In the genomic region with DNA sequence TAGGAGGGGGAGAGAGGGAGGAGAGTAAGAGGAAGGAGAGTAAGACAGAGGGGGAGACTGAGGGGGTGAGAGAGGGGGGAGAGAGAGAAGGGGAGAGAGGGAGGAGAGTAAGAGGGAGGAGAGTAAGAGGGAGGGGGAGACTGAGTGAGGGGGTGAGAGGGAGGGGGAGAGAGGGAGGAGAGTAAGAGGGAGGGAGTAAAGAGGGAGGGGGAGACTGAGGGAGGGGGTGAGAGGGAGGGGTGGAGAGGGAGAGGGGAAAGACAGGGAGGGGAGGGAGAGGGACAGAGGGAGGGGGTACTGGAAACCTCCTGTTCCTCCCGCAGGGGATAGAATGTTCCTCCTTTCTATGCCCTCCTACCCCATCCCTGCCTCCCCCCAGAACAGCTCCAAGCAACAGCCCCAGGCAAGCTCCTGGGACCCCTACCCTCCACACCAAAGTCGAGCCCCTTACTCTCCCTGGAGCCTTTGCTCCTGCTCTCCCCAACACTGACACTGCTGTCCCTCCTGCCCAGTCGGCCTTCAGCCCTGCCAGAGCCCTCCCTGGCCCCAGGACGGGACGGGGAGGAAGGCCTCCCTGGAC, we compare ENCODE assay signal across 10 cellular contexts. TPM values are rescaled to one million over a fixed set of nuclear protein-coding genes. Genes with fewer than 3 reads are reported as not detected.
DNase-seq lines count a peak whose midpoint lies in the region; ATAC-seq and TF ChIP-seq lines count a peak whose summit lies in the region.
"Not testable (repeated sequence)": the region's sequence is repeated elsewhere in the genome, so short reads cannot be mapped to it uniquely, and the experiment has no call there.
"Had no signal": no experiment of that assay in that cellular context is flagged by ENCODE, and none has a peak within 500 bp of the region (broad histone marks: within the 10 kb centered on the region; RNA-seq: fewer than 3 reads in every experiment).

No MANE protein-coding gene starts in this region.

- WGBS in body of pancreas, 2 donors = 5 to 14% methylated on average over 2 to 4 of the region's 5 CpGs
- WGBS in ovary, 3 donors = 4 to 6% (median 4%) methylated on average over 5 of the region's 5 CpGs

- not testable (repeated sequence) for H3K4me1 ChIP-seq in BLaER1 treated with 17β-estradiol and CSF1 and Interleukin-3, amounts not matched to agents 10 nM and 100 nM; body of pancreas; fibroblast of lung (ENCODE audit: control insufficient read depth, extremely low read depth, insufficient read depth, low read length); ovary (ENCODE audit: insufficient read depth)

- peak overlapping the region in 7 of 11 experiments; percentile 54 to 79 (median 61); a peak in 12 of 22 replicates for H3K4me2 ChIP-seq in BLaER1 treated with 17β-estradiol and CSF1 and Interleukin-3, amounts not matched to agents 10 nM and 100 nM
- H3K4me2 ChIP-seq in fibroblast of lung (ENCODE audit: extremely low read depth, insufficient read depth, low read length) = peak overlapping the region; percentile 71

- not testable (repeated sequence) for H3K9me3 Mint-ChIP-seq in HFFc6

- H3K9me3 ChIP-seq in BLaER1 treated with 17β-estradiol and CSF1 and Interleukin-3, amounts not matched to agents 10 nM and 100 nM (replicated peaks in 1 of 11); body of pancreas; fibroblast of lung (ENCODE audit: control insufficient read depth, insufficient read depth, low read depth, low read length); ovary: not testable (repeated sequence)

- 0 out of 20 replicates have a peak overlapping the region, but pooled peaks of 2 of the 10 experiments have one; percentile 7 to 29 for H3K4me3 ChIP-seq in BLaER1 treated with 17β-estradiol and CSF1 and Interleukin-3, amounts not matched to agents 10 nM and 100 nM
- not testable (repeated sequence) for H3K4me3 ChIP-seq in body of pancreas
- H3K4me3 ChIP-seq in fibroblast of lung (replicated peaks in 1 of 4; ENCODE audit: control extremely low read depth in 1 of 4, insufficient read depth in 1 of 4, low read depth in 3 of 4, low read length in 4 of 4) (peak overlapping the region in 2 of 4 experiments; percentile 15 to 37), kidney epithelial cell (ENCODE audit: low read depth, low read length) (peak overlapping the region; percentile 26), ovary (peak overlapping the region; percentile 26)

- peak overlapping the region; percentile 69 for H3K27ac Mint-ChIP-seq in HFFc6

- not testable (repeated sequence) for H3K36me3 Mint-ChIP-seq in HFFc6 (ENCODE audit: low read depth)

- intact Hi-C loops in body of pancreas (cut with DNase I); ovary (cut with DNase I): not testable (repeated sequence)

- H2AFZ ChIP-seq in fibroblast of lung (ENCODE audit: low read length) = not testable (repeated sequence)

- TF ChIP-seq EP300 in ovary (IDR thresholded peaks at IDR 0.05) = not testable (repeated sequence)

- H3K27ac ChIP-seq in BLaER1 treated with 17β-estradiol and CSF1 and Interleukin-3, amounts not matched to agents 10 nM and 100 nM = peak overlapping the region in 10 of 11 experiments; percentile 42 to 69 (median 62); a peak in 17 of 22 replicates
- H3K27ac ChIP-seq in body of pancreas = peak overlapping the region in 1 of 4 donors; percentile 37
- H3K27ac ChIP-seq in fibroblast of lung (ENCODE audit: insufficient read depth, low read length) = not testable (repeated sequence)
- peak overlapping the region; percentile 60 to 87 for H3K27ac ChIP-seq in ovary

- H3K27me3 ChIP-seq in BLaER1 treated with 17β-estradiol and CSF1 and Interleukin-3, amounts not matched to agents 10 nM and 100 nM; body of pancreas; fibroblast of lung (ENCODE audit: control insufficient read depth, insufficient read depth, low read length); kidney epithelial cell (ENCODE audit: control insufficient read depth, insufficient read depth, low read length); ovary: not testable (repeated sequence)

- H3K9ac ChIP-seq in BLaER1 treated with 17β-estradiol and CSF1 and Interleukin-3, amounts not matched to agents 10 nM and 100 nM = peak overlapping the region in 5 of 11 experiments; percentile 28 to 52 (median 42); a peak in 7 of 22 replicates
- not testable (repeated sequence) for H3K9ac ChIP-seq in fibroblast of lung (ENCODE audit: insufficient read depth, low read length)

- not testable (repeated sequence) for H3K79me2 ChIP-seq in fibroblast of lung (ENCODE audit: control insufficient read depth, insufficient read depth, low read length)

- not testable (repeated sequence) for TF ChIP-seq POLR2A in body of pancreas (IDR thresholded peaks at IDR 0.05); ovary (IDR thresholded peaks at IDR 0.05)

- not testable (repeated sequence) for H3K4me1 Mint-ChIP-seq in HFFc6 (ENCODE audit: low read depth)

- DNase-seq in HFFc6 (peak; percentile 17), SK-N-DZ (ENCODE audit: low spot score) (peak; percentile 81), body of pancreas (peak in 3 of 4 donors; percentile 6 to 12 (median 11)), fibroblast of lung (ENCODE audit: low read depth in 2 of 2) (peak; percentile 73 to 91), kidney epithelial cell (ENCODE audit: low read depth) (peak; percentile 60), ovary (peak; percentile 47 to 81 (median 61)), stromal cell of bone marrow (ENCODE audit: low read depth) (peak; percentile 31)

- peak overlapping the region; percentile 66 for H3K4me3 Mint-ChIP-seq in HFFc6

- not testable (repeated sequence) for H3K36me3 ChIP-seq in BLaER1 treated with 17β-estradiol and CSF1 and Interleukin-3, amounts not matched to agents 10 nM and 100 nM; body of pancreas (replicated peaks in 1 of 2; ENCODE audit: insufficient read depth in 1 of 2, low read depth in 2 of 2); fibroblast of lung (ENCODE audit: control insufficient read depth, insufficient read depth, low read length); kidney epithelial cell (ENCODE audit: control insufficient read depth, insufficient read depth, low read length); ovary

- H4K20me1 ChIP-seq in BLaER1 treated with 17β-estradiol and CSF1 and Interleukin-3, amounts not matched to agents 10 nM and 100 nM; fibroblast of lung (ENCODE audit: control insufficient read depth, extremely low read depth, insufficient read depth, low read length): not testable (repeated sequence)

- not testable (repeated sequence) for H3K27me3 Mint-ChIP-seq in HFFc6 (ENCODE audit: insufficient read depth)

- ATAC-seq in body of pancreas = not testable (repeated sequence)

- not testable (repeated sequence) for TF ChIP-seq CTCF in HFFc6 (IDR thresholded peaks at IDR 0.05); body of pancreas (IDR thresholded peaks at IDR 0.05); fibroblast of lung (conservative IDR thresholded peaks at IDR 0.05 in 1 of 2, IDR thresholded peaks at IDR 0.05 in 1 of 2; ENCODE audit: low read depth in 1 of 2, low read length in 2 of 2); kidney epithelial cell (IDR thresholded peaks at IDR 0.05; ENCODE audit: insufficient read depth, low read length, poor library complexity, severe bottlenecking); ovary (IDR thresholded peaks at IDR 0.05)

RNA-seq across cellular contexts. Expression of a gene that starts 4.8 kb away (rescaled TPM):
- 10 to 100 TPM; 16.4 to 26.2 (median 20.2) TPM for total RNA-seq in HFFc6 (2021; fragmentation: NEBNext Ultra II Directional; extraction: Animal tissue kit (Norgen Biotek cat#: 25700))
- polyA plus RNA-seq in SK-N-DZ (2014; cell fraction: cytosol; rRNA removed) = 7.8 and 9.3 TPM in 2 replicates
- polyA plus RNA-seq in SK-N-DZ (2014; cell fraction: nucleus; rRNA removed) = 14.5 and 19.7 TPM in 2 replicates
- 10 to 100 TPM in 1 of 2 donors, 1 to 10 TPM in 1; 5.3 to 12.5 TPM for total RNA-seq in body of pancreas
- total RNA-seq in fibroblast of lung = 1.5 and 2.1 TPM in 2 replicates
- 0.68 and 1.4 TPM in 2 replicates for polyA plus RNA-seq in fibroblast of lung
- polyA plus RNA-seq in fibroblast of lung (2012) = 2.5 and 4.8 TPM in 2 replicates
- polyA minus RNA-seq in fibroblast of lung (ENCODE audit: low replicate concordance) = 3.6 TPM in 1 of 2 replicates, not detected in the other
- total RNA-seq in kidney epithelial cell = 7.6 and 7.7 TPM in 2 replicates
- total RNA-seq in ovary = 10 to 100 TPM in 4 of 7 donors, 1 to 10 TPM in 3; 5.3 to 36.2 (median 12.6) TPM
- 10 to 100 TPM in 1 of 2 donors, 1 to 10 TPM in 1; 2.1 to 21.1 TPM for polyA plus RNA-seq in ovary

RNA-seq across cellular contexts. Expression of a gene that starts 30.8 kb away (rescaled TPM):
- total RNA-seq in HFFc6 (2021; fragmentation: NEBNext Ultra II Directional; extraction: Animal tissue kit (Norgen Biotek cat#: 25700)) = 1 to 10 TPM; 6.0 to 9.8 (median 7.6) TPM
- 1.1 and 2.4 TPM in 2 replicates for polyA plus RNA-seq in SK-N-DZ (2014; cell fraction: cytosol; rRNA removed)
- 19.3 and 44.0 TPM in 2 replicates for polyA plus RNA-seq in SK-N-DZ (2014; cell fraction: nucleus; rRNA removed)
- 10 to 100 TPM in 1 of 2 donors, 1 to 10 TPM in 1; 7.5 to 20.4 TPM for total RNA-seq in body of pancreas
- 1.0 and 3.8 TPM in 2 replicates for total RNA-seq in fibroblast of lung
- 1.4 and 1.9 TPM in 2 replicates for polyA plus RNA-seq in fibroblast of lung
- 0.84 and 1.0 TPM in 2 replicates for polyA plus RNA-seq in fibroblast of lung (2012)
- 0.33 TPM in 1 of 2 replicates, not detected in the other for polyA minus RNA-seq in fibroblast of lung (ENCODE audit: low replicate concordance)
- total RNA-seq in kidney epithelial cell = 2.1 and 4.3 TPM in 2 replicates
- total RNA-seq in ovary = 10 to 100 TPM in 4 of 7 donors, 1 to 10 TPM in 3; 3.4 to 16.7 (median 12.2) TPM
- polyA plus RNA-seq in ovary = 1 to 10 TPM in 1 of 2 donors, not detected in 1; 8.5 TPM

RNA-seq across cellular contexts. Expression of a gene that starts 34.0 kb away (rescaled TPM):
- total RNA-seq in HFFc6 (2021; fragmentation: NEBNext Ultra II Directional; extraction: Animal tissue kit (Norgen Biotek cat#: 25700)) = 10 to 100 TPM; 61.8 to 76.5 (median 66.0) TPM
- polyA plus RNA-seq in SK-N-DZ (2014; cell fraction: cytosol; rRNA removed) = 25.8 and 35.4 TPM in 2 replicates
- 26.2 and 33.6 TPM in 2 replicates for polyA plus RNA-seq in SK-N-DZ (2014; cell fraction: nucleus; rRNA removed)
- 10 to 100 TPM in 1 of 2 donors, 1 to 10 TPM in 1; 6.6 to 12.5 TPM for total RNA-seq in body of pancreas
- total RNA-seq in fibroblast of lung = 27.0 and 37.2 TPM in 2 replicates
- polyA plus RNA-seq in fibroblast of lung = 55.3 and 91.2 TPM in 2 replicates
- 67.2 and 94.6 TPM in 2 replicates for polyA plus RNA-seq in fibroblast of lung (2012)
- 8.0 and 13.8 TPM in 2 replicates for polyA minus RNA-seq in fibroblast of lung (ENCODE audit: low replicate concordance)
- total RNA-seq in kidney epithelial cell = 36.2 and 47.6 TPM in 2 replicates
- total RNA-seq in ovary = 10 to 100 TPM; 17.7 to 48.0 (median 40.2) TPM
- 10 to 100 TPM; 41.9 to 77.1 TPM for polyA plus RNA-seq in ovary

RNA-seq across cellular contexts. Expression of a gene that starts 38.3 kb away (rescaled TPM):
- not detected for total RNA-seq in HFFc6 (2021; fragmentation: NEBNext Ultra II Directional; extraction: Animal tissue kit (Norgen Biotek cat#: 25700))
- not detected in 2 replicates for polyA plus RNA-seq in SK-N-DZ (2014; cell fraction: cytosol; rRNA removed)
- 0.24 TPM in 1 of 2 replicates, not detected in the other for polyA plus RNA-seq in SK-N-DZ (2014; cell fraction: nucleus; rRNA removed)
- total RNA-seq in body of pancreas (not detected), fibroblast of lung (not detected in 2 replicates), kidney epithelial cell (not detected in 2 replicates), ovary (under 1 TPM in 4 of 7 donors, not detected in 3; 0.20 to 0.47 (median 0.44) TPM)
- polyA plus RNA-seq in fibroblast of lung (not detected in 2 replicates), ovary (under 1 TPM in 1 of 2 donors, not detected in 1; 0.21 TPM)
- polyA plus RNA-seq in fibroblast of lung (2012) = 0.18 and 0.56 TPM in 2 replicates
- not detected in 2 replicates for polyA minus RNA-seq in fibroblast of lung (ENCODE audit: low replicate concordance)
- total RNA-seq: NCI-H460, osteocyte had no signal

RNA-seq across cellular contexts. Expression of a gene that starts 47.9 kb away (rescaled TPM):
- total RNA-seq in HFFc6 (2021; fragmentation: NEBNext Ultra II Directional; extraction: Animal tissue kit (Norgen Biotek cat#: 25700)) = 10 to 100 TPM; 19.4 to 28.2 (median 23.0) TPM
- polyA plus RNA-seq in SK-N-DZ (2014; cell fraction: cytosol; rRNA removed) = 67.9 and 78.4 TPM in 2 replicates
- 91.6 and 102 TPM in 2 replicates for polyA plus RNA-seq in SK-N-DZ (2014; cell fraction: nucleus; rRNA removed)
- total RNA-seq in body of pancreas = 10 to 100 TPM; 13.7 to 27.4 TPM
- 14.5 and 18.7 TPM in 2 replicates for total RNA-seq in fibroblast of lung
- polyA plus RNA-seq in fibroblast of lung = 7.4 and 12.1 TPM in 2 replicates
- 10.0 and 16.9 TPM in 2 replicates for polyA plus RNA-seq in fibroblast of lung (2012)
- 12.9 and 18.0 TPM in 2 replicates for polyA minus RNA-seq in fibroblast of lung (ENCODE audit: low replicate concordance)
- total RNA-seq in kidney epithelial cell = 22.9 and 38.0 TPM in 2 replicates
- total RNA-seq in ovary = 10 to 100 TPM; 10.7 to 26.2 (median 14.6) TPM
- polyA plus RNA-seq in ovary = 10 to 100 TPM in 1 of 2 donors, 1 to 10 TPM in 1; 3.4 to 12.6 TPM

Comparison
In these comparisons a context has a peak if more than half of its experiments do, and no peak if none do; other contexts are left out.
1. DNase-seq: peak in every context shown above with its lines; median percentile 82 in fibroblast of lung; 81 in SK-N-DZ; 61 in ovary; 60 in kidney epithelial cell; 31 in stromal cell of bone marrow; 17 in HFFc6; 11 in body of pancreas.